ENCODE assay signal across 8 cellular contexts in genomic region chr5:134647750-134648424, GRCh38. TPM values are rescaled to one million over a fixed set of nuclear protein-coding genes. Genes with fewer than 3 reads are reported as not detected.
DNase-seq lines count a peak whose midpoint lies in the region; ATAC-seq and TF ChIP-seq lines count a peak whose summit lies in the region.

No MANE protein-coding gene starts in this region.

- H3K4me1 Mint-ChIP-seq in activated CD8-positive, alpha-beta T cell treated with anti-CD3 and anti-CD28 coated beads, Interleukin-2, amount 10 ng/mL, durations not matched to agents 7 days and 5 days (ENCODE audit: low read depth), result peaks cover 23% of the 10 kb centered on the region

- CTCF ChIA-PET in activated CD8-positive, alpha-beta T cell treated with anti-CD3 and anti-CD28 coated beads, Interleukin-2, amount 10 ng/mL, durations not matched to agents 7 days and 5 days (lab: Charles Lee), result interaction anchor here (1.7 kb wide), 1 partner anchor 60 kb away, joined by 6 read pairs; no protein-coding TSS in a partner anchor

- H3K27me3 ChIP-seq in neuron (ENCODE audit: insufficient read depth, low read length), result no peaks in the 10 kb centered on the region

- peak; percentile 49 for DNase-seq in GM12864 (ENCODE audit: low read depth)
- peak; percentile 32 to 46 for DNase-seq in Kasumi-1 (lab: John Stamatoyannopoulos, UW)
- peak; percentile 36 for DNase-seq in activated CD8-positive, alpha-beta T cell treated with anti-CD3 and anti-CD28 coated beads, Interleukin-2, amount 10 ng/mL, durations not matched to agents 7 days and 5 days
- DNase-seq in fibroblast of pulmonary artery (ENCODE audit: low read depth), result peak; percentile 61
- DNase-seq in nucleus accumbens (lab: John Stamatoyannopoulos, UW), result no peak
- DNase-seq in NCI-H1105 (lab: John Stamatoyannopoulos, UW), result no peak

- H3K27ac Mint-ChIP-seq in activated CD8-positive, alpha-beta T cell treated with anti-CD3 and anti-CD28 coated beads, Interleukin-2, amount 10 ng/mL, durations not matched to agents 7 days and 5 days, result peak overlapping the region; percentile 95

- no peaks in the 10 kb centered on the region for H3K9me3 Mint-ChIP-seq in activated CD8-positive, alpha-beta T cell treated with anti-CD3 and anti-CD28 coated beads, Interleukin-2, amount 10 ng/mL, durations not matched to agents 7 days and 5 days (ENCODE audit: insufficient read depth)

- TF ChIP-seq CTCF in GM12864 (IDR thresholded peaks at IDR 0.05; ENCODE audit: low read depth, low read length, missing control alignments), result no peak
- no peak for TF ChIP-seq CTCF in fibroblast of pulmonary artery (IDR thresholded peaks at IDR 0.05; ENCODE audit: low read length, missing control alignments)

- H3K4me1 ChIP-seq in neuron (ENCODE audit: insufficient read depth, low read length), result peaks cover 22% of the 10 kb centered on the region

- ATAC-seq in GM21723 (IDR thresholded peaks at IDR 0.05; ENCODE audit: unreplicated experiment), result peak; percentile 37
- ATAC-seq in activated CD8-positive, alpha-beta T cell treated with anti-CD3 and anti-CD28 coated beads, Interleukin-2, amount 10 ng/mL, durations not matched to agents 7 days and 5 days, result peak; percentile 12

- H3K36me3 Mint-ChIP-seq in activated CD8-positive, alpha-beta T cell treated with anti-CD3 and anti-CD28 coated beads, Interleukin-2, amount 10 ng/mL, durations not matched to agents 7 days and 5 days (ENCODE audit: low read depth), result peaks cover 19% of the 10 kb centered on the region

- H3K36me3 ChIP-seq in neuron (ENCODE audit: insufficient read depth, low read length), result no peaks in the 10 kb centered on the region

- H3K4me3 ChIP-seq in GM12864 (ENCODE audit: low read depth, low read length) (peak overlapping the region; percentile 76), fibroblast of pulmonary artery (replicated peaks; ENCODE audit: low read depth, low read length) (peak overlapping the region; percentile 99), neuron (ENCODE audit: low read length) (peak overlapping the region; percentile 94)

- POLR2A ChIA-PET in activated CD8-positive, alpha-beta T cell treated with anti-CD3 and anti-CD28 coated beads, Interleukin-2, amount 10 ng/mL, durations not matched to agents 7 days and 5 days (lab: Charles Lee), result interaction anchor here (0.7 to 2.9 kb wide), 8 partner anchors 10 to 422 kb away, joined by 3 to 37 read pairs (median 4); partner anchors contain the start of genes PPP2CA, SAR1B and UBE2B

- no peaks in the 10 kb centered on the region for H3K9me3 ChIP-seq in neuron (ENCODE audit: low read length)

- H2AFZ ChIP-seq in neuron (ENCODE audit: low read depth, low read length), result peak overlapping the region; percentile 96

- H3K4me3 Mint-ChIP-seq in activated CD8-positive, alpha-beta T cell treated with anti-CD3 and anti-CD28 coated beads, Interleukin-2, amount 10 ng/mL, durations not matched to agents 7 days and 5 days, result peak overlapping the region; percentile 86

- H3K27me3 Mint-ChIP-seq in activated CD8-positive, alpha-beta T cell treated with anti-CD3 and anti-CD28 coated beads, Interleukin-2, amount 10 ng/mL, durations not matched to agents 7 days and 5 days (ENCODE audit: low read depth), result no peaks in the 10 kb centered on the region

RNA-seq across cellular contexts. Expression of gene SEC24A, which starts 0.7 kb away (rescaled TPM):
- 10 to 100 TPM; 20.8 to 22.6 TPM for total RNA-seq in activated CD8-positive, alpha-beta T cell treated with anti-CD3 and anti-CD28 coated beads, Interleukin-2, amount 10 ng/mL, durations not matched to agents 7 days and 5 days

RNA-seq across cellular contexts. Expression of gene SAR1B, which starts 15.3 kb away (rescaled TPM):
- total RNA-seq in activated CD8-positive, alpha-beta T cell treated with anti-CD3 and anti-CD28 coated beads, Interleukin-2, amount 10 ng/mL, durations not matched to agents 7 days and 5 days, result 10 to 100 TPM; 51.2 to 56.4 TPM

Comparison
In these comparisons a context has a peak if more than half of its experiments do, and no peak if none do; other contexts are left out.
1. DNase-seq: peak in GM12864 (single experiment), Kasumi-1 (2 of 2), activated CD8-positive, alpha-beta T cell treated with anti-CD3 and anti-CD28 coated beads, Interleukin-2, amount 10 ng/mL, durations not matched to agents 7 days and 5 days (single experiment) and fibroblast of pulmonary artery (single experiment); none in nucleus accumbens (0 of 56) and NCI-H1105 (single experiment).
2. Peak in every context shown above with its lines, with median percentiles within 50 percentile points of each other: H3K4me3 ChIP-seq.